3 cellular contexts compared by ENCODE assay signal in the genomic region with DNA sequence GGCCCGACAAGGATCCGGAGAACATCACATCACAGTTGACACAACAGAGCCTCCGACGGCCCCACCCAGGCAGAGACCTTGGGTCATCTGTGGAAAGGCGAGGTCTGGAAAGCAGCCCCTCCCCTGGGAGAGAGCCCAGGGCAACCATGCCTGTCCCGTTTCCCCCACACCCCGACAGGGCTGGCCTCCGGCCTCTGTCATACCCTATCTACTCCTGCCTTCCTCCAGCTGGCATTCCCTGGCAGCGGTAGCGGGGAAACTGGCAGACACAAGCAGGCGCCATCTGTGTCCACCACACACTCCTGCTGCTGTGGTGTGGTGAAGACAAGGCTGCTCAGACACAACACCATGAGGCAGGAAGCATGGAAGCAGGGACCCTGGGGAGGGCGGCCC. TPM values are rescaled to one million over a fixed set of nuclear protein-coding genes. Genes with fewer than 3 reads are reported as not detected.
"Had no signal": no experiment of that assay in that cellular context is flagged by ENCODE, and none has a peak within 500 bp of the region (broad histone marks: within the 10 kb centered on the region; RNA-seq: fewer than 3 reads in every experiment).

No MANE protein-coding gene starts in this region.

RNA-seq across cellular contexts. Expression of a gene that starts 33.3 kb away (rescaled TPM):
- total RNA-seq: mononuclear cell had no signal
- polyA plus RNA-seq: immature natural killer cell; naive thymus-derived CD4-positive, alpha-beta T cell had no signal
